ENCODE assay signal across 1 cellular context in the genomic region with DNA sequence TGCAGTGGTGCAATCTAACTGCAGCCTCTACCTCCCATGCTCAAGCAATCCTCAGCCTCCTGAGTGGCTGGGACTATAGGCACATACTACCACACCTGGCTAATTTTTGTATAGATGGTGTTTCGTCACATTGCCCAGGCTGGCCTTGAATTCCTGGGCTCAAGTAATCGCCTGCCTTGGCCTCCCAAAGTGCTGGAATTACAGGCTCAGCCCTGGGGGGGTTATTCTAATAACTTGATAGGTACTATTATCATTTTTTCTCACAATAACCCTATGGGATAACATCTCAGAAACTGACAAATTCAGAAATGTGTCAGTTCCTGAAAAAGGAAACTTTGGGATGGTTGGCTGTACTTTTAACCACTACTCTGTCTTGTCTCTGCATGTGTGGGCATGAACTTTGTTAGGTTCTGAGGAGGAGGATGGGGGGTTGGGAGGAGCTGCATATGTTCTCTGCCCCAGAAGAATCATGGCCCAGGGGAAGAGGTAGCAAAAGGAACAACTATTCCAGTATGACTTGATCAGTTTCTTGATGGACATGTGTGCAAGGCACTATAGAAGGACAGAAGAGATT.
TF ChIP-seq lines count a peak whose summit lies in the region.

No MANE protein-coding gene starts in this region.

TF ChIP-seq in GM23338, 12 proteins besides CTCF, POLR2A, EP300 and RAD21 (continued from another document):
- TF ChIP-seq, protein P1, sequence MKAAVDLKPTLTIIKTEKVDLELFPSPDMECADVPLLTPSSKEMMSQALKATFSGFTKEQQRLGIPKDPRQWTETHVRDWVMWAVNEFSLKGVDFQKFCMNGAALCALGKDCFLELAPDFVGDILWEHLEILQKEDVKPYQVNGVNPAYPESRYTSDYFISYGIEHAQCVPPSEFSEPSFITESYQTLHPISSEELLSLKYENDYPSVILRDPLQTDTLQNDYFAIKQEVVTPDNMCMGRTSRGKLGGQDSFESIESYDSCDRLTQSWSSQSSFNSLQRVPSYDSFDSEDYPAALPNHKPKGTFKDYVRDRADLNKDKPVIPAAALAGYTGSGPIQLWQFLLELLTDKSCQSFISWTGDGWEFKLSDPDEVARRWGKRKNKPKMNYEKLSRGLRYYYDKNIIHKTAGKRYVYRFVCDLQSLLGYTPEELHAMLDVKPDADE (IDR thresholded peaks at IDR 0.05): no peak
- no peak for TF ChIP-seq ZNF331 (CRISPR knock-in tag; IDR thresholded peaks at IDR 0.05; ENCODE audit: low read depth)
